ENCODE assay signal across 8 cellular contexts in genomic region chr18:62526098-62527025, GRCh38. TPM values are rescaled to one million over a fixed set of nuclear protein-coding genes. Genes with fewer than 3 reads are reported as not detected.
DNase-seq lines count a peak whose midpoint lies in the region; ATAC-seq and TF ChIP-seq lines count a peak whose summit lies in the region.

No MANE protein-coding gene starts in this region.

- DNase-seq in AG09319 (ENCODE audit: extremely low read depth, low read depth) (peak; percentile 45), RPMI7951 (ENCODE audit: low read depth) (peak; percentile 81), activated gamma-delta T cell (lab: John Stamatoyannopoulos, UW) (peak; percentile 63), fibroblast of villous mesenchyme (ENCODE audit: low read depth) (peak; percentile 88), nephron progenitor cell (peak; percentile 80)

- peak overlapping the region; percentile 57 for H3K27ac Mint-ChIP-seq in nephron progenitor cell
- peak overlapping the region; percentile 93 for H3K27ac Mint-ChIP-seq in stimulated activated naive CD8-positive, alpha-beta T cell treated with anti-CD3 and anti-CD28 coated beads, Interleukin-15, Interleukin-2, amounts not matched to agents 100 ng/mL and 50 ng/mL, for 24 hours

- H3K27me3 Mint-ChIP-seq in nephron progenitor cell (ENCODE audit: low read depth, poor library complexity), result peaks cover 21% of the 10 kb centered on the region
- H3K27me3 Mint-ChIP-seq in stimulated activated naive CD8-positive, alpha-beta T cell treated with anti-CD3 and anti-CD28 coated beads, Interleukin-15, Interleukin-2, amounts not matched to agents 100 ng/mL and 50 ng/mL, for 24 hours, result no peaks in the 10 kb centered on the region

- 0 out of 2 replicates have a peak, but pooled peaks have one; percentile 6 for TF ChIP-seq EP300 in Ishikawa (IDR thresholded peaks at IDR 0.05; ENCODE audit: borderline replicate concordance)

- H3K9me3 Mint-ChIP-seq in nephron progenitor cell, result no peaks in the 10 kb centered on the region
- H3K9me3 Mint-ChIP-seq in stimulated activated naive CD8-positive, alpha-beta T cell treated with anti-CD3 and anti-CD28 coated beads, Interleukin-15, Interleukin-2, amounts not matched to agents 100 ng/mL and 50 ng/mL, for 24 hours, result no peaks in the 10 kb centered on the region

- peak overlapping the region; percentile 72 for H3K4me3 ChIP-seq in fibroblast of villous mesenchyme (ENCODE audit: low read depth, low read length)

- TF ChIP-seq CTCF in AG09319 (IDR thresholded peaks at IDR 0.05; ENCODE audit: low read depth, low read length) (no peak), fibroblast of villous mesenchyme (IDR thresholded peaks at IDR 0.05; ENCODE audit: insufficient read depth, low read depth, low read length) (no peak), nephron progenitor cell (IDR thresholded peaks at IDR 0.05) (no peak)

- H3K4me1 Mint-ChIP-seq in nephron progenitor cell, result peaks cover 40% of the 10 kb centered on the region
- H3K4me1 Mint-ChIP-seq in stimulated activated naive CD8-positive, alpha-beta T cell treated with anti-CD3 and anti-CD28 coated beads, Interleukin-15, Interleukin-2, amounts not matched to agents 100 ng/mL and 50 ng/mL, for 24 hours (ENCODE audit: low read depth), result peaks cover 60% of the 10 kb centered on the region

- no peaks in the 10 kb centered on the region for H3K36me3 Mint-ChIP-seq in nephron progenitor cell (ENCODE audit: low read depth)
- H3K36me3 Mint-ChIP-seq in stimulated activated naive CD8-positive, alpha-beta T cell treated with anti-CD3 and anti-CD28 coated beads, Interleukin-15, Interleukin-2, amounts not matched to agents 100 ng/mL and 50 ng/mL, for 24 hours (ENCODE audit: low read depth), result peaks cover 19% of the 10 kb centered on the region

- ATAC-seq in GM19035 (IDR thresholded peaks at IDR 0.05; ENCODE audit: unreplicated experiment), result peak; percentile 13

- peak overlapping the region; percentile 88 for H3K4me3 Mint-ChIP-seq in nephron progenitor cell
- peak overlapping the region; percentile 92 for H3K4me3 Mint-ChIP-seq in stimulated activated naive CD8-positive, alpha-beta T cell treated with anti-CD3 and anti-CD28 coated beads, Interleukin-15, Interleukin-2, amounts not matched to agents 100 ng/mL and 50 ng/mL, for 24 hours

- TF ChIP-seq RAD21 in Ishikawa (IDR thresholded peaks at IDR 0.05; ENCODE audit: low read depth), result no peak

TF ChIP-seq in Ishikawa, 13 proteins besides CTCF, POLR2A, EP300 and RAD21:
- TF ChIP-seq TEAD4 (IDR thresholded peaks at IDR 0.05) (no peak), REST (IDR thresholded peaks at IDR 0.05; ENCODE audit: low read depth) (no peak), TCF12 (IDR thresholded peaks at IDR 0.05; ENCODE audit: low read depth) (peak; percentile 33; the same call in 1 of the 2 replicates), CREB1 (IDR thresholded peaks at IDR 0.05; ENCODE audit: low read depth) (no peak), TAF1 (IDR thresholded peaks at IDR 0.05; ENCODE audit: low read depth) (no peak), USF1 (IDR thresholded peaks at IDR 0.05) (peak; percentile 93), ZBTB7A (IDR thresholded peaks at IDR 0.05; ENCODE audit: low read depth) (0 out of 2 replicates have a peak, but pooled peaks have one; percentile 41), MAX (IDR thresholded peaks at IDR 0.05) (peak; percentile 85), CEBPB (IDR thresholded peaks at IDR 0.05) (no peak), FOXM1 (IDR thresholded peaks at IDR 0.05; ENCODE audit: borderline replicate concordance, low read depth) (no peak), YY1 (IDR thresholded peaks at IDR 0.05; ENCODE audit: low read depth) (peak; percentile 92), EGR1 (IDR thresholded peaks at IDR 0.05) (peak; percentile 74), NFIC (IDR thresholded peaks at IDR 0.05) (0 out of 2 replicates have a peak, but pooled peaks have one; percentile 15)

RNA-seq across cellular contexts. Expression of gene ZCCHC2, which starts 3.5 kb away (rescaled TPM):
- 2.1 and 3.8 TPM in 2 replicates for total RNA-seq in RPMI7951 (2014; rRNA removed; shearing (Covaris generic))
- 5.5 and 9.5 TPM in 2 replicates for total RNA-seq in fibroblast of villous mesenchyme

Comparison
In these comparisons a context has a peak if more than half of its experiments do, and no peak if none do; other contexts are left out.
1. Peak in every context shown above with its lines: DNase-seq, ATAC-seq and H3K4me3 ChIP-seq.